8 cellular contexts compared by ENCODE assay signal in the genomic region with DNA sequence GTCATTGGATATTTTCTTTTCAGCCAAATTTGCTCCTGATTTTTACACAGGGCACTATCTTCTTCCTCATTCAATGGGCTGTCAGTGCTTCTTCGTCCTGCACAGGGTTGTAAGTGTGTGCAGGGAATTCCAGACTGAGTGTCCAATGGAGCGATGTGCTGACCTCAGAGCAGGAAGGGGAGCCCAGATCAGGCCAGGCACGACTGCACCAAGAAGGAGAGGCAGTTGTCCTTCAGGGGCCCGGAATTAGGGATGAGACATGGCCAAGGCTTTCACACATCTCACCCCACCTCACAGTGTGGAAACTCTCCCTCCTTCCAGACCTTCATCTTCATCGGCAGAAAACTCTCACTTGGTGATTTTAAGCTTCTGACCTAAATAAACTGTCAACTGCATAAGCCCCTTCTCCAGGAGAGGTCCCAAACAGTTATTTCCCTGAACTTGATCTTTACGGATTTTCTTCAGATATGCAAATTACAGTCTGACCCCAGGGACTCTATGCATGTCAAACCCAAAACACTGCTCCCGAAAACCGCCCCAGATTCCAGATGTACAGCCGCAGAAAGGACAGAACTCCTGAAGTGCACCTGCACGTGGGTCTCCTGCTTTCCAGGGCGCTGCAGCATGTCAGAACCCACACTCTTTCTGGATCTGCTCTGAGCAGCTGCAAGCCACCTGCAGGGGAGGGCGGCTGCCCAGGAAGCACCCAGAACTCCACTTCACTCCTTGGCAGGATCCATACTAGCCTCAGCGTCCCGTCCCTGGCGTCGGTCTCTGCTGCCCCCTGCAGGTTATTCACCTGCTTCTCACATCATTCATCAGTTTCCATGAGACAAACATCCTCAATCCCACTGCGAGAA. TPM values are rescaled to one million over a fixed set of nuclear protein-coding genes. Genes with fewer than 3 reads are reported as not detected.
DNase-seq lines count a peak whose midpoint lies in the region; ATAC-seq and TF ChIP-seq lines count a peak whose summit lies in the region.

No MANE protein-coding gene starts in this region.

- TF ChIP-seq CTCF in RWPE1 (conservative IDR thresholded peaks at IDR 0.05; ENCODE audit: low read depth): peak; percentile 88
- TF ChIP-seq CTCF in fibroblast of the aortic adventitia (IDR thresholded peaks at IDR 0.05; ENCODE audit: insufficient read depth, low read length): peak; percentile 89
- TF ChIP-seq CTCF in neural cell (IDR thresholded peaks at IDR 0.05; ENCODE audit: poor library complexity, severe bottlenecking): peak; percentile 88

- peak overlapping the region; percentile 78 for H3K9ac ChIP-seq in neural cell (ENCODE audit: low read length)

- H3F3A ChIP-seq in neural cell (ENCODE audit: insufficient read depth, low read length, poor library complexity, severe bottlenecking): no peaks in the 10 kb centered on the region

- no peaks in the 10 kb centered on the region for H3K27me3 ChIP-seq in neural cell (ENCODE audit: insufficient read depth, low read depth, low read length)

- H3K27ac ChIP-seq in RWPE1 (peak overlapping the region; percentile 86), neural cell (ENCODE audit: low read length) (peak overlapping the region; percentile 68)

- H3K79me2 ChIP-seq in neural cell (replicated peaks; ENCODE audit: insufficient read depth, low read length): peaks cover 28% of the 10 kb centered on the region

- H2AFZ ChIP-seq in neural cell (ENCODE audit: low read depth, low read length): peak overlapping the region; percentile 14

- H3K9me2 ChIP-seq in neural cell (ENCODE audit: insufficient read depth, low read length): no peaks in the 10 kb centered on the region

- ATAC-seq in GM19463 (IDR thresholded peaks at IDR 0.05; ENCODE audit: unreplicated experiment): peak; percentile 13

- no peaks in the 10 kb centered on the region for H4K20me1 ChIP-seq in neural cell (ENCODE audit: insufficient read depth)

- CTCF ChIA-PET in RWPE1 (lab: Yijun Ruan, JAX): interaction anchor here (0.5 to 3.0 kb wide), 18 partner anchors 9 to 698 kb away, joined by 3 to 22 read pairs (median 3); a partner anchor contains a TSS

- peaks cover 2% of the 10 kb centered on the region for H3K9me3 ChIP-seq in neural cell (ENCODE audit: low read length)

- H3K4me3 ChIP-seq in fibroblast of the aortic adventitia (ENCODE audit: low read depth, low read length) (peak overlapping the region; percentile 83), neural cell (ENCODE audit: low read length) (peak overlapping the region; percentile 97)

- TF ChIP-seq RAD21 in neural cell (conservative IDR thresholded peaks at IDR 0.05): peak; percentile 89

- peak overlapping the region; percentile 84 for H3K4me2 ChIP-seq in neural cell (ENCODE audit: low read length)

- peaks cover 12% of the 10 kb centered on the region for H3K36me3 ChIP-seq in neural cell (ENCODE audit: insufficient read depth, low read length)

- DNase-seq in C1 segment of cervical spinal cord (lab: John Stamatoyannopoulos, UW) (peak in 13 of 14 donors; percentile 24 to 83 (median 74)), LHCN-M2 (ENCODE audit: low read depth) (peak; percentile 74), RWPE1 (ENCODE audit: low spot score) (peak; percentile 77), fibroblast of the aortic adventitia (ENCODE audit: low read depth) (peak; percentile 84)
- DNase-seq in activated T-helper 9 cell treated with anti-CD3 and anti-CD28 coated beads, Interleukin-2, amount 50 U/mL, for 16 hours (ENCODE audit: low read depth): peak; percentile 78
- DNase-seq in stimulated activated naive CD4-positive, alpha-beta T cell treated with Interleukin-2 at 50 U/mL for 16 hours (lab: John Stamatoyannopoulos, UW): peak; percentile 78

- POLR2A ChIA-PET in RWPE1 (lab: Yijun Ruan, JAX; ENCODE audit: low non-redundant PET): no interaction called here

- TF ChIP-seq EP300 in neural cell (conservative IDR thresholded peaks at IDR 0.05; ENCODE audit: poor library complexity, severe bottlenecking): no peak

TF ChIP-seq in neural cell, 6 proteins besides CTCF, POLR2A, EP300 and RAD21:
- TF ChIP-seq TAF1 (IDR thresholded peaks at IDR 0.05; ENCODE audit: low read depth): no peak
- TF ChIP-seq MXI1 (conservative IDR thresholded peaks at IDR 0.05; ENCODE audit: poor library complexity, severe bottlenecking): peak; percentile 48
- peak; percentile 90 for TF ChIP-seq SMC3 (conservative IDR thresholded peaks at IDR 0.05; ENCODE audit: poor library complexity)
- peak; percentile 17 for TF ChIP-seq POLR2AphosphoS5 (IDR thresholded peaks at IDR 0.05)

RNA-seq across cellular contexts. Expression of a gene that starts 0.6 kb away (rescaled TPM):
- 5.8 and 6.0 TPM in 2 replicates for total RNA-seq in LHCN-M2 (2014; rRNA removed)
- 2.4 TPM for polyA plus RNA-seq in LHCN-M2 (2012)
- total RNA-seq in fibroblast of the aortic adventitia (ENCODE audit: low replicate concordance): 3.9 and 4.8 TPM in 2 replicates
- 12.0 and 15.3 TPM in 2 replicates for polyA plus RNA-seq in neural cell
- polyA minus RNA-seq in neural cell: 34.6 and 36.3 TPM in 2 replicates

RNA-seq across cellular contexts. Expression of a gene that starts 15.8 kb away (rescaled TPM):
- total RNA-seq in LHCN-M2 (2014; rRNA removed) (8.6 and 10.6 TPM in 2 replicates), fibroblast of the aortic adventitia (ENCODE audit: low replicate concordance) (7.2 and 18.6 TPM in 2 replicates)
- 3.5 TPM for polyA plus RNA-seq in LHCN-M2 (2012)
- polyA plus RNA-seq in neural cell: 11.2 and 11.6 TPM in 2 replicates
- polyA minus RNA-seq in neural cell: 70.4 and 77.8 TPM in 2 replicates

RNA-seq across cellular contexts. Expression of a gene that starts 22.1 kb away (rescaled TPM):
- total RNA-seq in LHCN-M2 (2014; rRNA removed) (6.8 and 7.1 TPM in 2 replicates), fibroblast of the aortic adventitia (ENCODE audit: low replicate concordance) (5.5 and 8.4 TPM in 2 replicates)
- 1.5 TPM for polyA plus RNA-seq in LHCN-M2 (2012)
- polyA plus RNA-seq in neural cell: 14.2 and 16.2 TPM in 2 replicates
- 37.3 and 46.5 TPM in 2 replicates for polyA minus RNA-seq in neural cell

Comparison
In these comparisons a context has a peak if more than half of its experiments do, and no peak if none do; other contexts are left out.
1. Peak in every context shown above with its lines: DNase-seq, ATAC-seq, H3K4me3 ChIP-seq and H3K27ac ChIP-seq.